ENCODE assay signal across 14 cellular contexts in genomic region chr6:137787016-137787415, GRCh38.
DNase-seq lines count a peak whose midpoint lies in the region; ATAC-seq lines count a peak whose summit lies in the region.
"Had no signal": no experiment of that assay in that cellular context is flagged by ENCODE, and none has a peak within 500 bp of the region (broad histone marks: within the 10 kb centered on the region; RNA-seq: fewer than 3 reads in every experiment).

No MANE protein-coding gene starts in this region.

- no peaks in the 10 kb centered on the region for H3K27me3 ChIP-seq in adipocyte (replicated peaks; ENCODE audit: control insufficient read depth, insufficient read depth, low read length)
- H3K27me3 ChIP-seq: BLaER1 had no signal

- no peak overlapping the region for H3K9ac ChIP-seq in adipocyte (ENCODE audit: low read length)
- H3K9ac ChIP-seq: BLaER1 had no signal

- H3K4me1 ChIP-seq in adipocyte (ENCODE audit: control insufficient read depth, insufficient read depth, low read length) = peaks cover 9% of the 10 kb centered on the region
- H3K4me1 ChIP-seq: HAP-1 had no signal

- no peaks in the 10 kb centered on the region for H3K36me3 ChIP-seq in adipocyte (ENCODE audit: control insufficient read depth, insufficient read depth, low read length, severe bottlenecking)
- H3K36me3 ChIP-seq: BLaER1, HAP-1 had no signal

- ATAC-seq in GM21528 (IDR thresholded peaks at IDR 0.05; ENCODE audit: low FRiP score, unreplicated experiment) (no peak), HG03196 (IDR thresholded peaks at IDR 0.05; ENCODE audit: unreplicated experiment) (no peak)

- DNase-seq in AG20443 (ENCODE audit: low spot score) (peak; percentile 39), GM04504 (ENCODE audit: low read depth) (peak; percentile 37), adipocyte (ENCODE audit: low read depth) (peak; percentile 79), fibroblast of peridontal ligament (ENCODE audit: extremely low read depth) (peak; percentile 59), NCI-H510A (lab: John Stamatoyannopoulos, UW) (no peak), SK-N-DZ (ENCODE audit: low spot score) (no peak)
- DNase-seq: Caco-2; CD8-positive, alpha-beta memory T cell; GOT3; HFFc6 had no signal

- H3K4me3 ChIP-seq in adipocyte (ENCODE audit: low read length) = no peak overlapping the region
- H3K4me3 ChIP-seq: BLaER1, HAP-1 had no signal

- no peaks in the 10 kb centered on the region for H3K9me3 ChIP-seq in adipocyte (ENCODE audit: control insufficient read depth, low read length)
- H3K9me3 ChIP-seq: Caco-2, HAP-1 had no signal

Comparison
In these comparisons a context has a peak if more than half of its experiments do, and no peak if none do; other contexts are left out.
1. DNase-seq: peak in AG20443 (single experiment), GM04504 (single experiment), adipocyte (single experiment) and fibroblast of peridontal ligament (single experiment); none in NCI-H510A (single experiment) and SK-N-DZ (single experiment).